23 cellular contexts compared by ENCODE assay signal in the genomic region with DNA sequence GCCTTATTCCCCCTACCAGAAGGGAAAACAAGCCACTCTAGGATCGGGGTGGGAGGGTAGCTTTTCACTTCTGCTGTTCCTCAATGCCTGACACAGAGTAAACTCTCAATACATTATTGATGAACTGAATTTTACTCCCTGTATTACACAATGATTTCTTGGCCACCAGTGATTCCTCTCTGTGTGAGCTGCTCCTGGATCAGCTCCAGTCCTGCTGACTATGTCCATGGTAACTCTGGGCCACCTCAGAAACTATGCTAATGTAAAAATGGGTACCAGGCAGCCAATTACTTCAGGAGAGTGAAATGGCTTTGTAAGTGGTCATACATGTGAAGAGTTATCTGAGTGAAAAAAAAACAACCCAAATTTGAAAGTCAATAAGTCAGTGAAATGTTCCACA.
DNase-seq lines count a peak whose midpoint lies in the region; ATAC-seq, FAIRE-seq and TF ChIP-seq lines count a peak whose summit lies in the region.
"Had no signal": no experiment of that assay in that cellular context is flagged by ENCODE, and none has a peak within 500 bp of the region (broad histone marks: within the 10 kb centered on the region; RNA-seq: fewer than 3 reads in every experiment).

No MANE protein-coding gene starts in this region.

- H3K4me3 ChIP-seq in liver (ENCODE audit: low read depth in 1 of 3, low read length in 3 of 3) (peak overlapping the region in 1 of 3 donors; percentile 36), HepG2 (replicated peaks in 1 of 3; ENCODE audit: insufficient read depth in 1 of 3, low read depth in 2 of 3, low read length in 3 of 3) (no peak overlapping the region), coronary artery (no peak overlapping the region), tibial nerve (no peak overlapping the region)

- TF ChIP-seq POLR2A in HepG2 (IDR thresholded peaks at IDR 0.05; ENCODE audit: insufficient read depth in 1 of 2, low read depth in 2 of 2, low read length in 2 of 2), result no peak
- TF ChIP-seq POLR2A in tibial nerve (IDR thresholded peaks at IDR 0.05), result no peak

- BruUV-seq in HepG2 (replicated peaks; lab: Mats Ljungman, UMichigan), result no TSS peak

- peaks cover 12% of the 10 kb centered on the region for H3K4me1 Mint-ChIP-seq in brain
- H3K4me1 Mint-ChIP-seq: CD8-positive, alpha-beta memory T cell had no signal

- TF ChIP-seq RAD21 in liver (IDR thresholded peaks at IDR 0.05) (peak; percentile 39 to 40), HepG2 (CRISPR knock-in tag; IDR thresholded peaks at IDR 0.05) (no peak)

- FAIRE-seq in HepG2 (lab: Jason Lieb, UNC), result no peak
- FAIRE-seq: A204.1, G401.6, H54 had no signal

- no peaks in the 10 kb centered on the region for H3K9me3 ChIP-seq in liver (ENCODE audit: control insufficient read depth in 4 of 4, low read length in 3 of 4)
- H3K9me3 ChIP-seq in HepG2 (ENCODE audit: low read length), result no peaks in the 10 kb centered on the region
- H3K9me3 ChIP-seq in tibial nerve, result no peaks in the 10 kb centered on the region

- POLR2A ChIA-PET in HepG2 (lab: Yijun Ruan, JAX), result no interaction called here

- ATAC-seq in HepG2, result no peak
- ATAC-seq: PC-3, SK-N-SH treated with all-trans-retinoic acid at 6 μM for 48 hours had no signal

- no peaks in the 10 kb centered on the region for H3K79me2 ChIP-seq in HepG2 (ENCODE audit: insufficient read depth, low read length)

- no peak overlapping the region for H3K4me2 ChIP-seq in HepG2 (ENCODE audit: low read depth, low read length)

- intact Hi-C loops in HepG2 (cut with micrococcal nuclease; ENCODE audit: unreplicated experiment), result no loop called here

- H3K9ac ChIP-seq in liver (ENCODE audit: low read depth in 1 of 2, low read length in 2 of 2), result no peak overlapping the region
- no peak overlapping the region for H3K9ac ChIP-seq in HepG2 (ENCODE audit: insufficient read depth, low read depth, low read length)

- H4K20me1 ChIP-seq in HepG2 (ENCODE audit: insufficient read depth, low read length), result no peaks in the 10 kb centered on the region

- no peak for TF ChIP-seq EP300 in HepG2 (IDR thresholded peaks at IDR 0.05; ENCODE audit: low read depth in 2 of 2, low read length in 2 of 2)
- TF ChIP-seq EP300 in HepG2 (CRISPR knock-in tag; IDR thresholded peaks at IDR 0.05; ENCODE audit: borderline replicate concordance), result no peak
- no peak for TF ChIP-seq EP300 in tibial nerve (IDR thresholded peaks at IDR 0.05)

- H3K27ac ChIP-seq in liver (ENCODE audit: low read depth in 1 of 2, low read length in 2 of 2), result no peak overlapping the region
- no peak overlapping the region for H3K27ac ChIP-seq in HepG2 (ENCODE audit: extremely low read length, insufficient read depth, low read length)
- H3K27ac ChIP-seq in coronary artery, result no peak overlapping the region
- H3K27ac ChIP-seq in tibial nerve, result no peak overlapping the region
- H3K27ac ChIP-seq: RWPE1 had no signal

- CTCF ChIA-PET in HepG2 (lab: Yijun Ruan, JAX; ENCODE audit: low intra/inter-chr PET ratio, low total read pairs), result no interaction called here

- no peaks in the 10 kb centered on the region for H3K36me3 ChIP-seq in liver (ENCODE audit: control insufficient read depth in 4 of 4, insufficient read depth in 3 of 4, low read depth in 1 of 4, low read length in 3 of 4)
- no peaks in the 10 kb centered on the region for H3K36me3 ChIP-seq in HepG2 (replicated peaks in 1 of 2; ENCODE audit: control insufficient read depth in 1 of 2, insufficient read depth in 2 of 2, low read length in 2 of 2)
- H3K36me3 ChIP-seq in tibial nerve, result no peaks in the 10 kb centered on the region

- in situ Hi-C loops in HepG2 (cut with HindIII; ENCODE audit: extremely low pct_ligation_motif_present, low pct_unique_long_range_greater_than_20kb), result no loop called here

- H3K27me3 Mint-ChIP-seq in brain, result peaks cover 8% of the 10 kb centered on the region

- no peak overlapping the region for H2AFZ ChIP-seq in HepG2 (ENCODE audit: low read length)

- H3K27me3 ChIP-seq in liver (ENCODE audit: control insufficient read depth in 4 of 4, insufficient read depth in 4 of 4, low read length in 3 of 4), result no peaks in the 10 kb centered on the region
- H3K27me3 ChIP-seq in HepG2 (ENCODE audit: control insufficient read depth in 1 of 2, insufficient read depth in 2 of 2, low read length in 2 of 2), result no peaks in the 10 kb centered on the region; a peak in 1 of 5 replicates
- no peaks in the 10 kb centered on the region for H3K27me3 ChIP-seq in tibial nerve

- no peak for TF ChIP-seq CTCF in liver (IDR thresholded peaks at IDR 0.05; ENCODE audit: low read depth, low read length, missing input control)
- TF ChIP-seq CTCF in HepG2 (CRISPR knock-in tag; IDR thresholded peaks at IDR 0.05), result no peak
- TF ChIP-seq CTCF in brain (conservative IDR thresholded peaks at IDR 0.05), result no peak
- TF ChIP-seq CTCF in coronary artery (IDR thresholded peaks at IDR 0.05), result no peak
- no peak for TF ChIP-seq CTCF in tibial nerve (IDR thresholded peaks at IDR 0.05)

- H3K4me1 ChIP-seq in liver (ENCODE audit: control insufficient read depth in 4 of 4, insufficient read depth in 4 of 4, low read length in 3 of 4) (peaks cover 0 to 9% (median 4%) of the 10 kb centered on the region in 4 donors), HepG2 (ENCODE audit: insufficient read depth, low read length) (no peaks in the 10 kb centered on the region), tibial nerve (no peaks in the 10 kb centered on the region)

- peaks cover 0 to 5% (median 0%) of the 10 kb centered on the region in 5 experiments for H3K9me3 Mint-ChIP-seq in brain
- H3K9me3 Mint-ChIP-seq: CD8-positive, alpha-beta memory T cell; HFFc6 had no signal

- 19% methylated on average over 1 of the region's 1 CpG for WGBS in liver
- 0% methylated on average over 1 of the region's 1 CpG for WGBS in HepG2 (ENCODE audit: low lambda C conversion rate)
- 79% methylated on average over 1 of the region's 1 CpG for WGBS in tibial nerve, 2 donors

- DNase-seq in HepG2 (ENCODE audit: low spot score) (no peak), midbrain (lab: John Stamatoyannopoulos, UW) (peak; percentile 7), NCI-H82 treated with DMSO at 0.1 percent for 48 hours (lab: John Stamatoyannopoulos, UW; ENCODE audit: unreplicated experiment) (no peak), iPS-NIHi7 (ENCODE audit: extremely low spot score) (no peak), coronary artery (ENCODE audit: low spot score) (no peak), tibial nerve (ENCODE audit: low spot score in 2 of 2) (no peak)
- DNase-seq: CD8-positive, alpha-beta memory T cell; DND-41; HFFc6; KBM-7; NCI-H1436 treated with DMSO at 0.1 percent for 48 hours; NCI-H2029 treated with DMSO at 0.1 percent for 48 hours; NCI-H510A; NCI-H748 treated with DMSO at 0.1 percent for 48 hours; PC-3; SIG-M5 had no signal

- H3K36me3 Mint-ChIP-seq in brain, result no peaks in the 10 kb centered on the region
- H3K36me3 Mint-ChIP-seq: CD8-positive, alpha-beta memory T cell had no signal

- H3K4me3 Mint-ChIP-seq in brain, result peak overlapping the region in 1 of 5 experiments; percentile 15
- H3K4me3 Mint-ChIP-seq: CD8-positive, alpha-beta memory T cell; HFFc6 had no signal

- H3K27ac Mint-ChIP-seq in brain, result peak overlapping the region in 4 of 5 experiments; percentile 32 to 66 (median 46)
- H3K27ac Mint-ChIP-seq: CD8-positive, alpha-beta memory T cell; HFFc6 had no signal

TF ChIP-seq in liver, 16 proteins besides CTCF, POLR2A, EP300 and RAD21:
- TF ChIP-seq HNF4A (conservative IDR thresholded peaks at IDR 0.05), result no peak
- no peak for TF ChIP-seq NR2F2 (IDR thresholded peaks at IDR 0.05)
- TF ChIP-seq YY1 (IDR thresholded peaks at IDR 0.05), result no peak
- TF ChIP-seq, protein P1, sequence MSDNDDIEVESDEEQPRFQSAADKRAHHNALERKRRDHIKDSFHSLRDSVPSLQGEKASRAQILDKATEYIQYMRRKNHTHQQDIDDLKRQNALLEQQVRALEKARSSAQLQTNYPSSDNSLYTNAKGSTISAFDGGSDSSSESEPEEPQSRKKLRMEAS (IDR thresholded peaks at IDR 0.05), result no peak
- TF ChIP-seq RXRA (IDR thresholded peaks at IDR 0.05), result peak; percentile 11 to 22
- TF ChIP-seq FOXA1 (IDR thresholded peaks at IDR 0.05), result no peak

TF ChIP-seq in HepG2, 621 proteins besides CTCF, POLR2A, EP300 and RAD21 (continues in another document):
- TF ChIP-seq ZNF292 (CRISPR knock-in tag; IDR thresholded peaks at IDR 0.05; ENCODE audit: borderline replicate concordance, low read depth) (no peak), TOPORS (CRISPR knock-in tag; IDR thresholded peaks at IDR 0.05) (no peak), RAD51 (IDR thresholded peaks at IDR 0.05; ENCODE audit: borderline replicate concordance) (no peak), CHD2 (IDR thresholded peaks at IDR 0.05; ENCODE audit: low read depth, low read length) (no peak), MED8 (CRISPR knock-in tag; IDR thresholded peaks at IDR 0.05; ENCODE audit: insufficient replicate concordance) (no peak), NAIF1 (CRISPR knock-in tag; IDR thresholded peaks at IDR 0.05; ENCODE audit: borderline replicate concordance) (no peak), ZSCAN25 (CRISPR knock-in tag; IDR thresholded peaks at IDR 0.05) (no peak), TOE1 (CRISPR knock-in tag; IDR thresholded peaks at IDR 0.05) (no peak)
- TF ChIP-seq, protein P2, sequence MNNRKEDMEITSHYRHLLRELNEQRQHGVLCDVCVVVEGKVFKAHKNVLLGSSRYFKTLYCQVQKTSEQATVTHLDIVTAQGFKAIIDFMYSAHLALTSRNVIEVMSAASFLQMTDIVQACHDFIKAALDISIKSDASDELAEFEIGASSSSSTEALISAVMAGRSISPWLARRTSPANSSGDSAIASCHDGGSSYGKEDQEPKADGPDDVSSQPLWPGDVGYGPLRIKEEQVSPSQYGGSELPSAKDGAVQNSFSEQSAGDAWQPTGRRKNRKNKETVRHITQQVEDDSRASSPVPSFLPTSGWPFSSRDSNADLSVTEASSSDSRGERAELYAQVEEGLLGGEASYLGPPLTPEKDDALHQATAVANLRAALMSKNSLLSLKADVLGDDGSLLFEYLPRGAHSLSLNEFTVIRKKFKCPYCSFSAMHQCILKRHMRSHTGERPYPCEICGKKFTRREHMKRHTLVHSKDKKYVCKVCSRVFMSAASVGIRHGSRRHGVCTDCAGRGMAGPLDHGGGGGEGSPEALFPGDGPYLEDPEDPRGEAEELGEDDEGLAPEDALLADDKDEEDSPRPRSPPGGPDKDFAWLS (CRISPR knock-in tag; IDR thresholded peaks at IDR 0.05; ENCODE audit: borderline replicate concordance), result no peak
- TF ChIP-seq, protein P3, sequence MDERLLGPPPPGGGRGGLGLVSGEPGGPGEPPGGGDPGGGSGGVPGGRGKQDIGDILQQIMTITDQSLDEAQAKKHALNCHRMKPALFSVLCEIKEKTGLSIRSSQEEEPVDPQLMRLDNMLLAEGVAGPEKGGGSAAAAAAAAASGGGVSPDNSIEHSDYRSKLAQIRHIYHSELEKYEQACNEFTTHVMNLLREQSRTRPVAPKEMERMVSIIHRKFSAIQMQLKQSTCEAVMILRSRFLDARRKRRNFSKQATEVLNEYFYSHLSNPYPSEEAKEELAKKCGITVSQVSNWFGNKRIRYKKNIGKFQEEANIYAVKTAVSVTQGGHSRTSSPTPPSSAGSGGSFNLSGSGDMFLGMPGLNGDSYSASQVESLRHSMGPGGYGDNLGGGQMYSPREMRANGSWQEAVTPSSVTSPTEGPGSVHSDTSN (CRISPR knock-in tag; IDR thresholded peaks at IDR 0.05), result no peak
